In the genomic region with DNA sequence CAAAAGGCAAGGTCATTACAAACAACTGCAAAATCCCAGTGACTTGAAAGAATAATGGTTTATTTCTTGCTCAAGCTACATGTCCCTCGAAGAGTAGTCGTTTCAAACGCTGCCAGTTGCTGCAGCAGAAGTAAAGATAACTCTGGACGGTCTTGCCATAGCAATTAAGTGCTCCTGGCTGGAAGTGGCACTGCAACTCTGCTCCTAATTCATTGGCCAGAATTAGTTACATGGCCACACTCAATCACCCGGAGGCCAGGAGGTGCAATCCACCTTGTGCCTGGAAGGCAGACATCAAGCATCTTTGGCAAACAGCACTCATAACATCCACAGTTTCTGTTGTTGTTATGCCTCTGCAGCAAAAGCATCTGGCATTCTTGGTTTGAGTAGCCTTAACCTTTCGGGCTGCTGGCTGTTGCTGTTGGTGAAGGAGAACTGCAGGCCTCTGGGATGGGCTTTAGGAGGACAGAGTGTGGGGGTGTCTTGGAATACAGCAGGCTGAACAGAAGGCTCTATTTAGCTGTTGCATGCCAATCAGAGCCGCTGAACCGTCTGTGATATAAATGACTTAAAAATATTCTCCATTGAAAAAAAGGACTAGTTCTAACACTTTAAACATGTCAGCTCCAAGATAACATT, we compare ENCODE assay signal across 28 cellular contexts.
A peak's percentile ranks its signal among the peaks of the same experiment; 100 is the strongest.
DNase-seq lines count a peak whose midpoint lies in the region; ATAC-seq, FAIRE-seq and TF ChIP-seq lines count a peak whose summit lies in the region.
"Had no signal": no experiment of that assay in that cellular context is flagged by ENCODE, and none has a peak within 500 bp of the region (broad histone marks: within the 10 kb centered on the region; RNA-seq: fewer than 3 reads in every experiment).

No MANE protein-coding gene starts in this region.

- FAIRE-seq in bronchial epithelial cell (lab: Jason Lieb, UNC), result peak; percentile 23
- FAIRE-seq: frontal cortex, HepG2, pancreas had no signal

- TF ChIP-seq CTCF in bronchial epithelial cell (IDR thresholded peaks at IDR 0.05; ENCODE audit: insufficient read depth, low read length, severe bottlenecking), result no peak

- H3K27me3 ChIP-seq in bronchial epithelial cell (ENCODE audit: control insufficient read depth, insufficient read depth, low read length), result no peaks in the 10 kb centered on the region
- H3K27me3 ChIP-seq in iPS-20b (ENCODE audit: insufficient read depth, low read length), result no peaks in the 10 kb centered on the region
- H3K27me3 ChIP-seq in SJCRH30, result no peaks in the 10 kb centered on the region
- H3K27me3 ChIP-seq: brain microvascular endothelial cell, neural progenitor cell, pancreas had no signal

- H3K36me3 ChIP-seq in bronchial epithelial cell (ENCODE audit: control insufficient read depth, insufficient read depth, low read length), result no peaks in the 10 kb centered on the region
- no peaks in the 10 kb centered on the region for H3K36me3 ChIP-seq in iPS-20b (ENCODE audit: insufficient read depth, low read depth, low read length)
- no peaks in the 10 kb centered on the region for H3K36me3 ChIP-seq in SJCRH30
- H3K36me3 ChIP-seq: brain microvascular endothelial cell, neural progenitor cell, pancreas had no signal

- no peak overlapping the region for H3K27ac ChIP-seq in iPS-20b (ENCODE audit: low read length)
- no peak overlapping the region for H3K27ac ChIP-seq in SJCRH30
- H3K27ac ChIP-seq: 22Rv1, brain microvascular endothelial cell, neural progenitor cell, pancreas, PC-9, VCaP had no signal

- peak overlapping the region; percentile 49; the same call in 1 of the 2 replicates for H3K9ac ChIP-seq in iPS-20b (ENCODE audit: low read depth, low read length)
- H3K9ac ChIP-seq: neural progenitor cell had no signal

- no peak for ATAC-seq in HG03432 (IDR thresholded peaks at IDR 0.05; ENCODE audit: unreplicated experiment)
- no peak for ATAC-seq in HG03159 (IDR thresholded peaks at IDR 0.05; ENCODE audit: unreplicated experiment)
- ATAC-seq: HepG2; left lobe of liver; pancreas; stimulated activated naive CD8-positive, alpha-beta T cell treated with anti-CD3 and anti-CD28 coated beads, Interleukin-15, Interleukin-2, amounts not matched to agents 100 U/mL and 50 U/mL, for 24 hours had no signal

- H3K9me3 ChIP-seq in iPS-20b (ENCODE audit: insufficient read depth, low read depth, low read length) (no peaks in the 10 kb centered on the region), SJCRH30 (replicated peaks) (no peaks in the 10 kb centered on the region)
- H3K9me3 ChIP-seq: pancreas had no signal

- peaks cover 34% of the 10 kb centered on the region for H3K4me1 ChIP-seq in iPS-20b (ENCODE audit: insufficient read depth, low read length)
- peaks cover 15% of the 10 kb centered on the region for H3K4me1 ChIP-seq in SJCRH30
- H3K4me1 ChIP-seq: pancreas had no signal

- no peak overlapping the region for H3K4me3 ChIP-seq in bronchial epithelial cell (ENCODE audit: low read depth, low read length)
- no peak overlapping the region for H3K4me3 ChIP-seq in iPS-20b (ENCODE audit: low read length)
- no peak overlapping the region for H3K4me3 ChIP-seq in SJCRH30
- H3K4me3 ChIP-seq: neural progenitor cell, pancreas, PC-9 had no signal

- DNase-seq in DMS 273 (lab: John Stamatoyannopoulos, UW; ENCODE audit: unreplicated experiment) (peak; percentile 40), DMS 273 treated with DMSO at 0.1 percent for 48 hours (lab: John Stamatoyannopoulos, UW) (no peak), NCI-H1694 (lab: John Stamatoyannopoulos, UW) (peak; percentile 13), bronchial epithelial cell (ENCODE audit: low read depth) (no peak), SJCRH30 (no peak)
- DNase-seq: activated CD4-positive, alpha-beta T cell treated with anti-CD3 and anti-CD28 coated beads for 4 hours; amniotic stem cell; brain microvascular endothelial cell; DMS79 treated with DMSO at 0.1 percent for 48 hours; GF-D8; GOT3; mesenchymal stem cell; NCI-H1417 treated with DMSO at 0.1 percent for 48 hours; NCI-H2081 treated with DMSO at 0.1 percent for 48 hours; NCI-H524; pancreas; PC-9; stimulated activated CD4-positive, alpha-beta T cell treated with anti-CD3 and anti-CD28 coated beads, Interleukin-1b, Interleukin-23, amount 100 ng/mL, for 48 hours; stimulated activated naive CD8-positive, alpha-beta T cell treated with anti-CD3 and anti-CD28 coated beads, Interleukin-15, Interleukin-2, amounts not matched to agents 100 U/mL and 50 U/mL, for 24 hours had no signal

Comparison
In these comparisons a context has a peak if more than half of its experiments do, and no peak if none do; other contexts are left out.
1. DNase-seq: peak in DMS 273 (single experiment) and NCI-H1694 (single experiment); none in DMS 273 treated with DMSO at 0.1 percent for 48 hours (single experiment), bronchial epithelial cell (single experiment) and SJCRH30 (0 of 2).